ENCODE assay signal across 14 cellular contexts in genomic region chr10:113103131-113103830, GRCh38.
DNase-seq lines count a peak whose midpoint lies in the region; ATAC-seq, FAIRE-seq and TF ChIP-seq lines count a peak whose summit lies in the region.
"Had no signal": no experiment of that assay in that cellular context is flagged by ENCODE, and none has a peak within 500 bp of the region (broad histone marks: within the 10 kb centered on the region; RNA-seq: fewer than 3 reads in every experiment).

No MANE protein-coding gene starts in this region.

- H4K8ac ChIP-seq in trophoblast cell (ENCODE audit: low read depth, low read length) = no peak overlapping the region

- ATAC-seq in K562 = no peak
- no peak for ATAC-seq in CD8-positive, alpha-beta T cell

- no peak overlapping the region for H4K12ac ChIP-seq in trophoblast cell (ENCODE audit: low read depth, low read length)

- intact Hi-C loops in K562 (cut with micrococcal nuclease) = no loop called here
- intact Hi-C loops in CD8-positive, alpha-beta T cell (cut with DNase I, micrococcal nuclease) = loop anchor here in 1 of 2 experiments (10.0 kb wide), 1 partner anchor 148 kb away; the partner anchor contains the start of gene TCF7L2

- in situ Hi-C loops in K562 (cut with MboI) = no loop called here

- H3K4me3 ChIP-seq in K562 (no peak overlapping the region), trophoblast cell (ENCODE audit: low read depth, low read length) (peak overlapping the region; percentile 27)
- no peak overlapping the region for H3K4me3 ChIP-seq in CD8-positive, alpha-beta T cell (ENCODE audit: low read depth, low read length)
- H3K4me3 ChIP-seq: tibial artery had no signal

- CTCF ChIA-PET in K562 (lab: Yijun Ruan, JAX; ENCODE audit: low intra/inter-chr PET ratio) = no interaction called here
- CTCF ChIA-PET in CD8-positive, alpha-beta T cell (lab: Charles Lee) = no interaction called here

- peak overlapping the region; percentile 13 for H3K4ac ChIP-seq in trophoblast cell (ENCODE audit: low read depth, low read length)

- no peaks in the 10 kb centered on the region for H4K20me1 ChIP-seq in K562 (replicated peaks; ENCODE audit: control insufficient read depth, insufficient read depth, low read length)

- no peaks in the 10 kb centered on the region for H3K9me3 ChIP-seq in K562 (replicated peaks; ENCODE audit: control insufficient read depth, insufficient read depth, low read depth, low read length)
- H3K9me3 ChIP-seq in trophoblast cell (ENCODE audit: insufficient read depth, low read depth, low read length) = no peaks in the 10 kb centered on the region
- no peaks in the 10 kb centered on the region for H3K9me3 ChIP-seq in CD8-positive, alpha-beta T cell (ENCODE audit: low read length)
- H3K9me3 ChIP-seq: tibial artery had no signal

- H3K4me3 Mint-ChIP-seq in CD8-positive, alpha-beta T cell = no peak overlapping the region
- H3K4me3 Mint-ChIP-seq: activated naive CD4-positive, alpha-beta T cell treated with anti-CD3 and anti-CD28 coated beads, Interleukin-2, amount 10 ng/mL, durations not matched to agents 7 days and 5 days had no signal

- H3K27me3 ChIP-seq in K562 (ENCODE audit: control insufficient read depth in 2 of 2, insufficient read depth in 2 of 2, low read length in 2 of 2) = peaks cover 0 to 4% of the 10 kb centered on the region in 2 experiments; a peak in 2 of 5 replicates
- no peaks in the 10 kb centered on the region for H3K27me3 ChIP-seq in trophoblast cell (ENCODE audit: insufficient read depth, low read length)
- H3K27me3 ChIP-seq in CD8-positive, alpha-beta T cell (ENCODE audit: insufficient read depth, low read length) = no peaks in the 10 kb centered on the region
- H3K27me3 ChIP-seq: tibial artery had no signal

- 34% methylated on average over 6 of the region's 8 CpGs for WGBS in K562 (ENCODE audit: insufficient coverage, low coverage, missing lambda C conversion rate)
- no CpG with 5 or more reads among the region's 8 CpGs for WGBS in trophoblast cell (ENCODE audit: extremely low coverage, insufficient coverage, insufficient read length)

- no peak overlapping the region for H3K23ac ChIP-seq in trophoblast cell (ENCODE audit: low read length)

- H3K9me1 ChIP-seq in K562 (ENCODE audit: control insufficient read depth, insufficient read depth, low read length) = no peaks in the 10 kb centered on the region

- H3K4me1 ChIP-seq in K562 (replicated peaks in 1 of 2; ENCODE audit: control insufficient read depth in 2 of 2, insufficient read depth in 2 of 2, low read length in 2 of 2) (no peaks in the 10 kb centered on the region; a peak in 1 of 5 replicates), trophoblast cell (ENCODE audit: control insufficient read depth in 1 of 2, insufficient read depth in 2 of 2, low read length in 2 of 2) (peaks cover 18 to 26% of the 10 kb centered on the region in 2 experiments)
- no peaks in the 10 kb centered on the region for H3K4me1 ChIP-seq in CD8-positive, alpha-beta T cell (ENCODE audit: insufficient read depth, low read length)

- BruUV-seq in K562 (replicated peaks; lab: Mats Ljungman, UMichigan) = no TSS peak

- H2BK120ac ChIP-seq in trophoblast cell (ENCODE audit: insufficient read depth, low read length, poor library complexity) = no peak overlapping the region

- DNase-seq in EH (ENCODE audit: low read depth) (peak; percentile 86), M059J (ENCODE audit: low read depth) (peak; percentile 55), K562 (ENCODE audit: extremely low read depth in 1 of 4, low spot score in 3 of 4) (no peak), trophoblast cell (no peak), NCI-H2171 (lab: John Stamatoyannopoulos, UW) (no peak), HT-29 (ENCODE audit: low spot score) (no peak), OCI-M2 (lab: John Stamatoyannopoulos, UW; ENCODE audit: unreplicated experiment) (no peak)
- DNase-seq in CD8-positive, alpha-beta T cell = no peak
- DNase-seq: activated naive CD4-positive, alpha-beta T cell treated with anti-CD3 and anti-CD28 coated beads, Interleukin-2, amount 10 ng/mL, durations not matched to agents 7 days and 5 days; NCI-H187 treated with DMSO at 0.1 percent for 48 hours; tibial artery; WERI-Rb-1 had no signal

- H3K36me3 Mint-ChIP-seq in CD8-positive, alpha-beta T cell = peaks cover 3% of the 10 kb centered on the region
- H3K36me3 Mint-ChIP-seq: activated naive CD4-positive, alpha-beta T cell treated with anti-CD3 and anti-CD28 coated beads, Interleukin-2, amount 10 ng/mL, durations not matched to agents 7 days and 5 days had no signal

- TF ChIP-seq RAD21 in K562 (CRISPR knock-in tag; conservative IDR thresholded peaks at IDR 0.05 in 1 of 2, IDR thresholded peaks at IDR 0.05 in 1 of 2) = no peak

- TF ChIP-seq POLR2A in K562 (conservative IDR thresholded peaks at IDR 0.05) = no peak

- POLR2A ChIA-PET in K562 (lab: Yijun Ruan, JAX) = interaction anchor here (0.5 to 0.7 kb wide), 2 partner anchors 39 to 738 kb away, joined by 3 read pairs; no protein-coding TSS in a partner anchor
- POLR2A ChIA-PET in CD8-positive, alpha-beta T cell (lab: Charles Lee) = no interaction called here

- no peak for TF ChIP-seq CTCF in K562 (IDR thresholded peaks at IDR 0.05 in 2 of 3, conservative IDR thresholded peaks at IDR 0.05 in 1 of 3; ENCODE audit: insufficient read depth in 2 of 3, low read depth in 1 of 3, low read length in 3 of 3)
- no peak for TF ChIP-seq CTCF in CD8-positive, alpha-beta T cell (IDR thresholded peaks at IDR 0.05)

- no peak overlapping the region for H3K27ac Mint-ChIP-seq in CD8-positive, alpha-beta T cell
- H3K27ac Mint-ChIP-seq: activated naive CD4-positive, alpha-beta T cell treated with anti-CD3 and anti-CD28 coated beads, Interleukin-2, amount 10 ng/mL, durations not matched to agents 7 days and 5 days had no signal

- no peak for FAIRE-seq in K562 (lab: Jason Lieb, UNC)
- FAIRE-seq: bronchial epithelial cell had no signal

- H2AK5ac ChIP-seq in trophoblast cell (ENCODE audit: low read length) = no peak overlapping the region

- no peak overlapping the region for H2AFZ ChIP-seq in K562 (ENCODE audit: low read depth, low read length)
- no peak overlapping the region for H2AFZ ChIP-seq in trophoblast cell (ENCODE audit: insufficient read depth, low read length, poor library complexity)

- no peak overlapping the region for H2BK12ac ChIP-seq in trophoblast cell (ENCODE audit: low read length)

- H4K91ac ChIP-seq in trophoblast cell (ENCODE audit: low read depth, low read length) = no peak overlapping the region

- H3K4me2 ChIP-seq in K562 (ENCODE audit: insufficient read depth, low read length) (no peak overlapping the region), trophoblast cell (ENCODE audit: low read length) (no peak overlapping the region)

- H3K36me3 ChIP-seq in K562 (ENCODE audit: control insufficient read depth, insufficient read depth, low read length) (no peaks in the 10 kb centered on the region), trophoblast cell (ENCODE audit: control insufficient read depth in 1 of 2, insufficient read depth in 2 of 2, low read length in 2 of 2) (peaks cover 2% of the 10 kb centered on the region in 2 experiments)
- H3K36me3 ChIP-seq in CD8-positive, alpha-beta T cell (ENCODE audit: insufficient read depth, low read length) = no peaks in the 10 kb centered on the region
- H3K36me3 ChIP-seq: tibial artery, WERI-Rb-1 had no signal

- H3K9me3 Mint-ChIP-seq in CD8-positive, alpha-beta T cell = no peaks in the 10 kb centered on the region
- H3K9me3 Mint-ChIP-seq: activated naive CD4-positive, alpha-beta T cell treated with anti-CD3 and anti-CD28 coated beads, Interleukin-2, amount 10 ng/mL, durations not matched to agents 7 days and 5 days had no signal

- H3K79me1 ChIP-seq in trophoblast cell (ENCODE audit: low read length) = peaks cover 10% of the 10 kb centered on the region

- H3K14ac ChIP-seq in trophoblast cell (ENCODE audit: low read length) = no peak overlapping the region

- H3K9ac ChIP-seq in K562 (ENCODE audit: insufficient read depth in 1 of 2, low read depth in 2 of 2, low read length in 2 of 2) = no peak overlapping the region
- no peak overlapping the region for H3K9ac ChIP-seq in trophoblast cell (ENCODE audit: low read length)

- H3K27ac ChIP-seq in K562 (ENCODE audit: extremely low read depth, low read depth, low read length) = no peak overlapping the region
- no peak overlapping the region for H3K27ac ChIP-seq in trophoblast cell (ENCODE audit: low read depth, low read length)
- no peak overlapping the region for H3K27ac ChIP-seq in CD8-positive, alpha-beta T cell (ENCODE audit: low read depth, low read length)
- H3K27ac ChIP-seq: C4-2B, WERI-Rb-1 had no signal

- H3K18ac ChIP-seq in trophoblast cell (ENCODE audit: low read length) = peak overlapping the region; percentile 37

- H3K79me2 ChIP-seq in K562 (ENCODE audit: control insufficient read depth, insufficient read depth, low read length) (no peaks in the 10 kb centered on the region), trophoblast cell (ENCODE audit: control insufficient read depth, insufficient read depth, low read length, poor library complexity) (no peaks in the 10 kb centered on the region)

- TF ChIP-seq EP300 in K562 (IDR thresholded peaks at IDR 0.05; ENCODE audit: low read length) = no peak

- H3K27me3 Mint-ChIP-seq in CD8-positive, alpha-beta T cell (ENCODE audit: low read depth) = no peaks in the 10 kb centered on the region

- H2BK5ac ChIP-seq in trophoblast cell (ENCODE audit: low read depth, low read length, poor library complexity) = no peak overlapping the region

- peaks cover 4% of the 10 kb centered on the region for H3K4me1 Mint-ChIP-seq in CD8-positive, alpha-beta T cell (ENCODE audit: low read depth)

TF ChIP-seq in K562, 482 proteins besides CTCF, POLR2A, EP300 and RAD21 (continues in another document):
- TF ChIP-seq CREB3L1 (IDR thresholded peaks at IDR 0.05; ENCODE audit: borderline replicate concordance, low read depth) = no peak
- TF ChIP-seq GABPA (tag; conservative IDR thresholded peaks at IDR 0.05; ENCODE audit: low read depth) = 0 out of 2 replicates have a peak, but pooled peaks have one; percentile 19
- no peak for TF ChIP-seq E2F3 (CRISPR knock-in tag; IDR thresholded peaks at IDR 0.05)
- TF ChIP-seq, protein P1, sequence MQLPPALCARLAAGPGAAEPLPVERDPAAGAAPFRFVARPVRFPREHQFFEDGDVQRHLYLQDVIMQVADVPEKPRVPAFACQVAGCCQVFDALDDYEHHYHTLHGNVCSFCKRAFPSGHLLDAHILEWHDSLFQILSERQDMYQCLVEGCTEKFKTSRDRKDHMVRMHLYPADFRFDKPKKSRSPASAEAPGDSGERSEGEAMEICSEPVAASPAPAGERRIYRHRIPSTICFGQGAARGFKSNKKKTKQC (CRISPR knock-in tag; IDR thresholded peaks at IDR 0.05) = no peak

Comparison
In these comparisons a context has a peak if more than half of its experiments do, and no peak if none do; other contexts are left out.
1. DNase-seq: peak in EH (single experiment) and M059J (single experiment); none in K562 (0 of 4), trophoblast cell (0 of 2), CD8-positive, alpha-beta T cell (0 of 7), NCI-H2171 (single experiment), HT-29 (single experiment) and OCI-M2 (single experiment).